Comparison of ENCODE assay signal across 11 cellular contexts in genomic region chr4:94827481-94828110, GRCh38.
DNase-seq lines count a peak whose midpoint lies in the region; TF ChIP-seq lines count a peak whose summit lies in the region.
"Had no signal": no experiment of that assay in that cellular context is flagged by ENCODE, and none has a peak within 500 bp of the region (broad histone marks: within the 10 kb centered on the region; RNA-seq: fewer than 3 reads in every experiment).

No MANE protein-coding gene starts in this region.

- H3K36me3 ChIP-seq in fibroblast of lung (ENCODE audit: control insufficient read depth, insufficient read depth, low read length): no peaks in the 10 kb centered on the region

- intact Hi-C loops in posterior cingulate gyrus (cut with DNase I): no loop called here

- H2AFZ ChIP-seq in fibroblast of lung (ENCODE audit: low read length): no peak overlapping the region

- H3K4me2 ChIP-seq in fibroblast of lung (ENCODE audit: extremely low read depth, insufficient read depth, low read length): peak overlapping the region; percentile 70

- no peaks in the 10 kb centered on the region for H3K9me3 ChIP-seq in fibroblast of lung (ENCODE audit: control insufficient read depth, insufficient read depth, low read depth, low read length)

- no peak overlapping the region for H3K27ac ChIP-seq in fibroblast of lung (ENCODE audit: insufficient read depth, low read length)

- peaks cover 7% of the 10 kb centered on the region for H3K4me1 ChIP-seq in fibroblast of lung (ENCODE audit: control insufficient read depth, extremely low read depth, insufficient read depth, low read length)

- DNase-seq in GM04504 (ENCODE audit: low read depth): peak; percentile 46
- DNase-seq in RPMI7951 (ENCODE audit: low read depth): peak; percentile 43
- DNase-seq in fibroblast of lung (ENCODE audit: low read depth in 2 of 2): peak; percentile 59 to 86
- peak; percentile 92 for DNase-seq in renal cortical epithelial cell (ENCODE audit: low read depth)
- DNase-seq in NCI-H1436 (lab: John Stamatoyannopoulos, UW): no peak
- DNase-seq in T-helper 2 cell: no peak
- DNase-seq in posterior cingulate gyrus: no peak
- no peak for DNase-seq in NCI-H128 (lab: John Stamatoyannopoulos, UW; ENCODE audit: unreplicated experiment)
- DNase-seq: activated B cell treated with CpG ODN at 0.5 μM for 24 hours; Karpas-422; stimulated activated CD4-positive, alpha-beta T cell treated with anti-CD3 and anti-CD28 coated beads, Interleukin-4, amount 100 ng/mL, for 1 hour had no signal

- H3K9ac ChIP-seq in fibroblast of lung (ENCODE audit: insufficient read depth, low read length): no peak overlapping the region

- no peaks in the 10 kb centered on the region for H3K79me2 ChIP-seq in fibroblast of lung (ENCODE audit: control insufficient read depth, insufficient read depth, low read length)

- H3K4me3 ChIP-seq in fibroblast of lung (replicated peaks in 1 of 4; ENCODE audit: control extremely low read depth in 1 of 4, insufficient read depth in 1 of 4, low read depth in 3 of 4, low read length in 4 of 4): no peak overlapping the region

- H4K20me1 ChIP-seq in fibroblast of lung (ENCODE audit: control insufficient read depth, extremely low read depth, insufficient read depth, low read length): no peaks in the 10 kb centered on the region

- TF ChIP-seq CTCF in fibroblast of lung (conservative IDR thresholded peaks at IDR 0.05 in 1 of 2, IDR thresholded peaks at IDR 0.05 in 1 of 2; ENCODE audit: low read depth in 1 of 2, low read length in 2 of 2): no peak

- no peaks in the 10 kb centered on the region for H3K27me3 ChIP-seq in fibroblast of lung (ENCODE audit: control insufficient read depth, insufficient read depth, low read length)

Comparison
In these comparisons a context has a peak if more than half of its experiments do, and no peak if none do; other contexts are left out.
1. DNase-seq: peak in GM04504 (single experiment), RPMI7951 (single experiment), fibroblast of lung (2 of 2) and renal cortical epithelial cell (single experiment); none in NCI-H1436 (single experiment), T-helper 2 cell (0 of 5), posterior cingulate gyrus (0 of 10) and NCI-H128 (single experiment).